Comparison of ENCODE assay signal across 17 cellular contexts in the genomic region with DNA sequence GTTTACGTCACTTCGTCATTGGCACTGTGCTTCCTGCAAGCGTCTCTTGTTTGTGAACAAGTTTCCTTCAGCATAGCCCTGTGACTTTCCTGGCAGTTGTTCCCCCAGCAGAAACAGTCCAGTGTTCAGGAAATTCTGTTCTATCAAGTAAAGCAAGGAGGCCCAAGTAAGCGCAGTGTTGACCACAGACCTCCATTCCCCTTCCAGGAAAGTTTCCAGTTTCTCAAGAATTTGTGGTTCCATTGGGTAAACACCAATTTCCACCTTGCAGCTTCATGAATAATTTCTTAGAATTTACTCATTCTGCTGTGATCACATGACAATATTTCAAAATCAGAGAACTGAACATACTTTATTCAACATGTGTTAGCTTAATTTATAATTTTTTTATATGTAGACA.
DNase-seq lines count a peak whose midpoint lies in the region; ATAC-seq and TF ChIP-seq lines count a peak whose summit lies in the region.
"Had no signal": no experiment of that assay in that cellular context is flagged by ENCODE, and none has a peak within 500 bp of the region (broad histone marks: within the 10 kb centered on the region; RNA-seq: fewer than 3 reads in every experiment).

No MANE protein-coding gene starts in this region.

- intact Hi-C loops in psoas muscle (cut with DNase I): no loop called here

- no peak overlapping the region for H3K9ac ChIP-seq in DND-41 (ENCODE audit: low read depth, low read length)

- in situ Hi-C loops in KBM-7 (cut with MboI; ENCODE audit: low pct_unique_long_range_greater_than_20kb, low sequenced_read_pairs) (no loop called here), astrocyte of the cerebellum (cut with HindIII; ENCODE audit: low sequenced_read_pairs) (no loop called here)

- H3K9me3 ChIP-seq in DND-41 (ENCODE audit: insufficient read depth, low read length, severe bottlenecking): no peaks in the 10 kb centered on the region
- no peaks in the 10 kb centered on the region for H3K9me3 ChIP-seq in psoas muscle
- H3K9me3 ChIP-seq: BE2C had no signal

- no peak overlapping the region for H3K4me3 Mint-ChIP-seq in activated T-cell treated with anti-CD3 and anti-CD28 coated beads, Interleukin-2, amount 50 U/mL, for 4 hours
- H3K4me3 Mint-ChIP-seq: CD4-positive, CD25-positive, alpha-beta regulatory T cell; CD8-positive, alpha-beta memory T cell; H9; IgD-negative memory B cell had no signal

- TF ChIP-seq CTCF in DND-41 (IDR thresholded peaks at IDR 0.05; ENCODE audit: borderline replicate concordance, extremely low read depth, low read length, poor library complexity, severe bottlenecking) (no peak), astrocyte of the cerebellum (IDR thresholded peaks at IDR 0.05; ENCODE audit: low read depth, low read length, missing control alignments) (no peak), psoas muscle (IDR thresholded peaks at IDR 0.05) (no peak)

- no peaks in the 10 kb centered on the region for H3K9me3 Mint-ChIP-seq in activated T-cell treated with anti-CD3 and anti-CD28 coated beads, Interleukin-2, amount 50 U/mL, for 4 hours

- H3K4me1 ChIP-seq in DND-41 (ENCODE audit: insufficient read depth, low read length) (no peaks in the 10 kb centered on the region), psoas muscle (no peaks in the 10 kb centered on the region)
- H3K4me1 ChIP-seq: BE2C, Caco-2 had no signal

- H3K27ac ChIP-seq in DND-41 (ENCODE audit: low read length) (no peak overlapping the region), psoas muscle (no peak overlapping the region)

- H3K27me3 ChIP-seq in DND-41 (ENCODE audit: insufficient read depth, low read length, poor library complexity): peaks cover 7% of the 10 kb centered on the region
- H3K27me3 ChIP-seq in psoas muscle (ENCODE audit: insufficient read depth in 3 of 3, low read length in 2 of 3): no peaks in the 10 kb centered on the region
- H3K27me3 ChIP-seq: BE2C had no signal

- no peaks in the 10 kb centered on the region for H4K20me1 ChIP-seq in DND-41 (ENCODE audit: insufficient read depth, low read length)

- H2AFZ ChIP-seq in DND-41 (ENCODE audit: low read depth, low read length): no peak overlapping the region

- no peaks in the 10 kb centered on the region for H3K79me2 ChIP-seq in DND-41 (ENCODE audit: insufficient read depth, low read length)

- H3K27me3 Mint-ChIP-seq in activated T-cell treated with anti-CD3 and anti-CD28 coated beads, Interleukin-2, amount 50 U/mL, for 4 hours (ENCODE audit: low read depth): peaks cover 34% of the 10 kb centered on the region

- H3K4me2 ChIP-seq in DND-41 (ENCODE audit: insufficient read depth, low read length): no peak overlapping the region

- H3K4me1 Mint-ChIP-seq in activated T-cell treated with anti-CD3 and anti-CD28 coated beads, Interleukin-2, amount 50 U/mL, for 4 hours (ENCODE audit: low read depth): no peaks in the 10 kb centered on the region
- H3K4me1 Mint-ChIP-seq: CD4-positive, CD25-positive, alpha-beta regulatory T cell; CD8-positive, alpha-beta memory T cell; IgD-negative memory B cell had no signal

- no peak for DNase-seq in DND-41
- DNase-seq in KBM-7: peak; percentile 28
- peak; percentile 4 for DNase-seq in astrocyte of the cerebellum (ENCODE audit: low read depth)
- DNase-seq in renal cortical epithelial cell (ENCODE audit: low read depth): peak; percentile 62
- DNase-seq in activated T-cell treated with anti-CD3 and anti-CD28 coated beads, Interleukin-2, amount 50 U/mL, for 4 hours: no peak
- no peak for DNase-seq in psoas muscle
- DNase-seq: ACHN; BE2C; C1 segment of cervical spinal cord; Caco-2; CD8-positive, alpha-beta memory T cell; GDM1; H9 had no signal

- peak; percentile 37; the same call in 2 of the 3 replicates for ATAC-seq in DND-41 (ENCODE audit: insufficient read depth, low read depth)
- no peak for ATAC-seq in activated T-cell treated with anti-CD3 and anti-CD28 coated beads, Interleukin-2, amount 50 U/mL, for 4 hours
- ATAC-seq in psoas muscle: no peak
- ATAC-seq in GM21423 (IDR thresholded peaks at IDR 0.05; ENCODE audit: unreplicated experiment): no peak
- ATAC-seq: HepG2 had no signal

- H3K36me3 ChIP-seq in DND-41 (ENCODE audit: insufficient read depth, low read length) (no peaks in the 10 kb centered on the region), psoas muscle (ENCODE audit: insufficient read depth in 1 of 2, low read depth in 1 of 2) (no peaks in the 10 kb centered on the region)
- H3K36me3 ChIP-seq: BE2C had no signal

- H3K4me3 ChIP-seq in DND-41 (ENCODE audit: low read depth in 1 of 2, low read length in 2 of 2) (no peak overlapping the region), astrocyte of the cerebellum (ENCODE audit: low read depth, low read length) (no peak overlapping the region), psoas muscle (no peak overlapping the region)

- H3K36me3 Mint-ChIP-seq in activated T-cell treated with anti-CD3 and anti-CD28 coated beads, Interleukin-2, amount 50 U/mL, for 4 hours (ENCODE audit: insufficient read depth): no peaks in the 10 kb centered on the region
- H3K36me3 Mint-ChIP-seq: CD4-positive, CD25-positive, alpha-beta regulatory T cell had no signal

- WGBS in psoas muscle, 3 donors: 70 to 84% (median 78%) methylated on average over 4 of the region's 4 CpGs

Comparison
In these comparisons a context has a peak if more than half of its experiments do, and no peak if none do; other contexts are left out.
1. DNase-seq: peak in KBM-7 (single experiment), astrocyte of the cerebellum (single experiment) and renal cortical epithelial cell (single experiment); none in DND-41 (single experiment), activated T-cell treated with anti-CD3 and anti-CD28 coated beads, Interleukin-2, amount 50 U/mL, for 4 hours (single experiment) and psoas muscle (0 of 2).